In the genomic region with DNA sequence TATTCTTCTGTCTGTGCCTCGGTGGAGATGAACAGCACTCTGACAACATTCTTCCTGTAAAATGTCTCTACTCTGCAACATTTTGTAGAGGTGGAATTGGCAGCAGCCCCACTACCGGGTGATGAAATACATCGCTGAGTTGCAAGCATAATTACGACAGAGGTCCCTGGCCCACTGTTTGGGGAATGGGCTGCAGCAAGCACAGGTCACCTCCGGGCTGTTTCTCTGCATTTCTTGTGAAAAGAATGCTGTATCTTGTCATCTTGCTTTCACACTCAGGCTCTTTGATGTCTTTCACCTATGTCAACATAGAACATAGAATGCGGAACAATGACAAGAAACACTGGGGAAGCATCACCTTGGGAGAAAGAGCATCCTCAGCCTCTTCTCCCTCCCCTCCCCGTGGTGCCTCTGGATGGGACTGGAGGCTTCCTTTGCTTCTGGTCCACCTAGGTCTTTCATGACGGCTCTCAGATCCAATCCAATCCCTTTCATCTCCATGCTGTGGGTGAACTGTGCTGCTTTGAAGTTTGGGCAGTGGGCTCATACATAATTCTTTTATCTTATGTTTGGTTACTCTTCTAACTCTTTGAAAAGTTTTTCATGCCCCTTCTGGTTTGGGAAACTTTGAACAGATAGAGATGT, we compare ENCODE assay signal across 29 cellular contexts.
"Had no signal": no experiment of that assay in that cellular context is flagged by ENCODE, and none has a peak within 500 bp of the region (broad histone marks: within the 10 kb centered on the region; RNA-seq: fewer than 3 reads in every experiment).

No MANE protein-coding gene starts in this region.

- H3K36me3 ChIP-seq: ascending aorta, esophagus squamous epithelium, gastroesophageal sphincter, stomach, thyroid gland, upper lobe of right lung had no signal

- H3K27ac Mint-ChIP-seq: activated naive CD8-positive, alpha-beta T cell; dendritic cell treated with granulocyte-macrophage colony-stimulating factor and Interleukin-4, amounts not matched to agents 40 ng/mL and 50 ng/mL, for 4 days; naive thymus-derived CD8-positive, alpha-beta T cell; stimulated activated naive B cell treated with anti-CD40 and anti-IgM and Interleukin-4, amounts not matched to agents 10 μg/mL and 1 μg/mL and 100 μg/mL, for 72 hours; T-cell; T-helper 2 cell treated with Interferon-gamma antibody and Interleukin-4, amounts not matched to agents 5 μg/mL and 100 μg/mL, for 36 hours had no signal

- H3K79me2 ChIP-seq: hepatocyte, parathyroid adenoma had no signal

- H3K4me2 ChIP-seq: hepatocyte had no signal

- H3K36me3 Mint-ChIP-seq: activated naive CD8-positive, alpha-beta T cell; brain; naive thymus-derived CD8-positive, alpha-beta T cell; stimulated activated naive B cell treated with anti-CD40 and anti-IgM and Interleukin-4, amounts not matched to agents 10 μg/mL and 1 μg/mL and 100 μg/mL, for 72 hours; T-cell had no signal

- H3K9ac ChIP-seq: parathyroid adenoma had no signal

- H3K27me3 Mint-ChIP-seq: brain; dendritic cell treated with granulocyte-macrophage colony-stimulating factor and Interleukin-4, amounts not matched to agents 40 ng/mL and 50 ng/mL, for 4 days had no signal

- H3K4me3 ChIP-seq: ascending aorta, esophagus squamous epithelium, gastroesophageal sphincter, hepatocyte, psoas muscle, stomach, thyroid gland, upper lobe of right lung had no signal

- H3K9me3 ChIP-seq: ascending aorta, esophagus squamous epithelium, gastroesophageal sphincter, psoas muscle, stomach, thyroid gland, upper lobe of right lung had no signal

- H3K27ac ChIP-seq: ascending aorta, esophagus squamous epithelium, gastroesophageal sphincter, hepatocyte, parathyroid adenoma, psoas muscle, stomach, thyroid gland, upper lobe of right lung had no signal

- H3K27me3 ChIP-seq: ascending aorta, esophagus squamous epithelium, hepatocyte, stomach, thyroid gland, upper lobe of right lung had no signal

- DNase-seq: activated CD4-positive, alpha-beta T cell treated with anti-CD3 and anti-CD28 coated beads for 4 hours; activated CD4-positive, alpha-beta T cell treated with anti-CD3 and anti-CD28 coated beads, Interleukin-2, amount 50 U/mL, for 4 hours; activated effector memory CD4-positive, alpha-beta T cell treated with Interleukin-2 at 50 U/mL for 16 hours; activated naive CD4-positive, alpha-beta T cell treated with Interleukin-2 at 50 U/mL for 16 hours; activated T-cell treated with anti-CD3 and anti-CD28 coated beads for 4 hours; central memory CD4-positive, alpha-beta T cell; effector CD4-positive, alpha-beta T cell; esophagus squamous epithelium; kidney; left colon; naive thymus-derived CD8-positive, alpha-beta T cell; nucleus accumbens; psoas muscle; stimulated activated CD4-positive, alpha-beta T cell treated with anti-CD3 and anti-CD28 coated beads, Interleukin-15, amount 100 ng/mL, for 24 hours; stimulated activated CD4-positive, alpha-beta T cell treated with anti-CD3 and anti-CD28 coated beads, Interleukin-2, amount 100 ng/mL, for 24 hours; stimulated activated naive B cell treated with anti-CD40 and anti-IgM and Interleukin-4, amounts not matched to agents 10 μg/mL and 1 μg/mL and 100 μg/mL, for 72 hours; stomach; T-cell; thyroid gland; upper lobe of right lung had no signal

- H2AFZ ChIP-seq: hepatocyte, parathyroid adenoma had no signal

- H3K4me1 ChIP-seq: ascending aorta, esophagus squamous epithelium, gastroesophageal sphincter, parathyroid adenoma, psoas muscle, thyroid gland, upper lobe of right lung had no signal

- H3K4me3 Mint-ChIP-seq: activated naive CD8-positive, alpha-beta T cell; brain; dendritic cell treated with granulocyte-macrophage colony-stimulating factor and Interleukin-4, amounts not matched to agents 40 ng/mL and 50 ng/mL, for 4 days; naive thymus-derived CD8-positive, alpha-beta T cell; neural crest cell; stimulated activated naive B cell treated with anti-CD40 and anti-IgM and Interleukin-4, amounts not matched to agents 10 μg/mL and 1 μg/mL and 100 μg/mL, for 72 hours; T-cell; T-helper 2 cell treated with Interferon-gamma antibody and Interleukin-4, amounts not matched to agents 5 μg/mL and 100 μg/mL, for 36 hours had no signal

- H3K9me3 Mint-ChIP-seq: brain; dendritic cell treated with granulocyte-macrophage colony-stimulating factor and Interleukin-4, amounts not matched to agents 40 ng/mL and 50 ng/mL, for 4 days; stimulated activated naive B cell treated with anti-CD40 and anti-IgM and Interleukin-4, amounts not matched to agents 10 μg/mL and 1 μg/mL and 100 μg/mL, for 72 hours; T-cell; T-helper 2 cell treated with Interferon-gamma antibody and Interleukin-4, amounts not matched to agents 5 μg/mL and 100 μg/mL, for 36 hours had no signal

- H3K4me1 Mint-ChIP-seq: naive thymus-derived CD8-positive, alpha-beta T cell; T-cell had no signal

- ATAC-seq: gastroesophageal sphincter; left colon; naive thymus-derived CD8-positive, alpha-beta T cell; psoas muscle; stimulated activated naive B cell treated with anti-CD40 and anti-IgM and Interleukin-4, amounts not matched to agents 10 μg/mL and 1 μg/mL and 100 μg/mL, for 72 hours; T-cell; upper lobe of right lung had no signal

- FAIRE-seq: kidney had no signal
